Comparison of ENCODE assay signal across 1 cellular context in the genomic region with DNA sequence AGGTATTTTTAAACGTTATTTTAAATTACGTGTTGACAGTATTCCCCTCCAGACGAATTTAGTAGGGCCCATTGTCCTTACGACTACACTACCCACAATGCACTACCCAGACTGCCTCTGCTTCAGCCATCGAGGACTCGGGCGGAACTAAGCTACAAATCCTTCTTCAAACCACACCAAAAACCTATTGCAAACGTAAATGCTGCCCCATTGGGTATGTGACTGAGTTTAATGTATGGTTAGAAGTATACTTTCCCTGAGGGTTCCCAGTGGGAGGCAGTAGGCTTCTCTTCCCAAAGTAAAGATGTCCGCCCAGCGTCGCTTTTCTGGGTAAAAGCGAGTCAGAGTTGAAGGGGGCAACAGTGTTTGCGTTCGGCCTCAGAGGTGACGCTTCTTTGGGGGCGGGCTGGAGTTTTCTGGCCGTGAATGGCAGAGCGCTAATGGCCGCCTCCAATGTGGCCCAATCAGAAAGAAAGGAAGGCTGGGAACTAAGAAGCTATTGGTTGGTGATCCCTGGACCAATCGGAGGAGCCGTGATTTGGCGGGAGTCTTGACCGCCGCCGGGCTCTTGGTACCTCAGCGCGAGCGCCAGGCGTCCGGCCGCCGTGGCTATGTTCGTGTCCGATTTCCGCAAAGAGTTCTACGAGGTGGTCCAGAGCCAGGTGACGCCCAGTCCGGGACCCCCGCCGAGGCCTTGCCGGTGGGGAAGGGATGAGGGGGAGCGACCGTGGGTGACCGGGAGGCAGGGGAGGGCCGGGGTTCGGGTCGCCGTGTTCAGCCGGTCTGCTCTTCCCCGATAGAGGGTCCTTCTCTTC.
TF ChIP-seq lines count a peak whose summit lies in the region.

A gene with protein sequence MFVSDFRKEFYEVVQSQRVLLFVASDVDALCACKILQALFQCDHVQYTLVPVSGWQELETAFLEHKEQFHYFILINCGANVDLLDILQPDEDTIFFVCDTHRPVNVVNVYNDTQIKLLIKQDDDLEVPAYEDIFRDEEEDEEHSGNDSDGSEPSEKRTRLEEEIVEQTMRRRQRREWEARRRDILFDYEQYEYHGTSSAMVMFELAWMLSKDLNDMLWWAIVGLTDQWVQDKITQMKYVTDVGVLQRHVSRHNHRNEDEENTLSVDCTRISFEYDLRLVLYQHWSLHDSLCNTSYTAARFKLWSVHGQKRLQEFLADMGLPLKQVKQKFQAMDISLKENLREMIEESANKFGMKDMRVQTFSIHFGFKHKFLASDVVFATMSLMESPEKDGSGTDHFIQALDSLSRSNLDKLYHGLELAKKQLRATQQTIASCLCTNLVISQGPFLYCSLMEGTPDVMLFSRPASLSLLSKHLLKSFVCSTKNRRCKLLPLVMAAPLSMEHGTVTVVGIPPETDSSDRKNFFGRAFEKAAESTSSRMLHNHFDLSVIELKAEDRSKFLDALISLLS (plus strand): TSS at position 563 of the 815 bp plus-strand sequence. CDS start 49 bp downstream, at position 612.

TF ChIP-seq in K562, 482 proteins besides CTCF, POLR2A, EP300 and RAD21 (continued from another document and continues in another):
- no peak for TF ChIP-seq ZNF280A (IDR thresholded peaks at IDR 0.05; ENCODE audit: low read depth, partially characterized antibody)
- peak; percentile 100 for TF ChIP-seq SAP30 (IDR thresholded peaks at IDR 0.05; ENCODE audit: borderline replicate concordance, insufficient read depth, low read depth, low read length, poor library complexity, severe bottlenecking)
- peak; percentile 82; the same call in 1 of the 2 replicates for TF ChIP-seq PHTF2 (CRISPR knock-in tag; IDR thresholded peaks at IDR 0.05)
- peak; percentile 41; the same call in 1 of the 2 replicates for TF ChIP-seq THAP12 (CRISPR knock-in tag; IDR thresholded peaks at IDR 0.05)
- no peak for TF ChIP-seq KHSRP (IDR thresholded peaks at IDR 0.05)
- no peak for TF ChIP-seq ZNF699 (CRISPR knock-in tag; IDR thresholded peaks at IDR 0.05; ENCODE audit: insufficient replicate concordance)
- TF ChIP-seq HDAC1 (IDR thresholded peaks at IDR 0.05), result no peak
- TF ChIP-seq ZNF764 (CRISPR knock-in tag; IDR thresholded peaks at IDR 0.05; ENCODE audit: low read depth), result peak; percentile 64
- TF ChIP-seq, protein P1, sequence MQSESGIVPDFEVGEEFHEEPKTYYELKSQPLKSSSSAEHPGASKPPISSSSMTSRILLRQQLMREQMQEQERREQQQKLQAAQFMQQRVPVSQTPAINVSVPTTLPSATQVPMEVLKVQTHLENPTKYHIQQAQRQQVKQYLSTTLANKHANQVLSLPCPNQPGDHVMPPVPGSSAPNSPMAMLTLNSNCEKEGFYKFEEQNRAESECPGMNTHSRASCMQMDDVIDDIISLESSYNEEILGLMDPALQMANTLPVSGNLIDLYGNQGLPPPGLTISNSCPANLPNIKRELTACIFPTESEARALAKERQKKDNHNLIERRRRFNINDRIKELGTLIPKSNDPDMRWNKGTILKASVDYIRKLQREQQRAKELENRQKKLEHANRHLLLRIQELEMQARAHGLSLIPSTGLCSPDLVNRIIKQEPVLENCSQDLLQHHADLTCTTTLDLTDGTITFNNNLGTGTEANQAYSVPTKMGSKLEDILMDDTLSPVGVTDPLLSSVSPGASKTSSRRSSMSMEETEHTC (IDR thresholded peaks at IDR 0.05), result no peak
- peak; percentile 85; the same call in 1 of the 2 replicates for TF ChIP-seq RREB1 (CRISPR knock-in tag; IDR thresholded peaks at IDR 0.05)
- TF ChIP-seq CBFA2T2 (conservative IDR thresholded peaks at IDR 0.05), result no peak
- no peak for TF ChIP-seq ZNF551 (CRISPR knock-in tag; IDR thresholded peaks at IDR 0.05)
- TF ChIP-seq NFRKB (IDR thresholded peaks at IDR 0.05; ENCODE audit: low read depth), result no peak
- no peak for TF ChIP-seq ZNF146 (CRISPR knock-in tag; IDR thresholded peaks at IDR 0.05; ENCODE audit: unreplicated experiment)
- TF ChIP-seq ZNF584 (CRISPR knock-in tag; IDR thresholded peaks at IDR 0.05; ENCODE audit: low read depth), result no peak
- no peak for TF ChIP-seq GABPA (tag; conservative IDR thresholded peaks at IDR 0.05; ENCODE audit: low read depth)
- no peak for TF ChIP-seq ZZZ3 (IDR thresholded peaks at IDR 0.05)
- peak; percentile 84 for TF ChIP-seq TCFL5 (CRISPR knock-in tag; conservative IDR thresholded peaks at IDR 0.05)
- no peak for TF ChIP-seq ARID2 (IDR thresholded peaks at IDR 0.05)
- no peak for TF ChIP-seq NR1H2 (CRISPR knock-in tag; IDR thresholded peaks at IDR 0.05)
- TF ChIP-seq, protein P2, sequence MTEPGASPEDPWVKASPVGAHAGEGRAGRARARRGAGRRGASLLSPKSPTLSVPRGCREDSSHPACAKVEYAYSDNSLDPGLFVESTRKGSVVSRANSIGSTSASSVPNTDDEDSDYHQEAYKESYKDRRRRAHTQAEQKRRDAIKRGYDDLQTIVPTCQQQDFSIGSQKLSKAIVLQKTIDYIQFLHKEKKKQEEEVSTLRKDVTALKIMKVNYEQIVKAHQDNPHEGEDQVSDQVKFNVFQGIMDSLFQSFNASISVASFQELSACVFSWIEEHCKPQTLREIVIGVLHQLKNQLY (CRISPR knock-in tag; conservative IDR thresholded peaks at IDR 0.05), result peak in 1 of 2 experiments; percentile 95; a peak in 3 of 4 replicates
- TF ChIP-seq SMAD4 (CRISPR knock-in tag; conservative IDR thresholded peaks at IDR 0.05), result peak; percentile 97
- TF ChIP-seq E2F3 (CRISPR knock-in tag; IDR thresholded peaks at IDR 0.05), result peak; percentile 98
- TF ChIP-seq, protein P3, sequence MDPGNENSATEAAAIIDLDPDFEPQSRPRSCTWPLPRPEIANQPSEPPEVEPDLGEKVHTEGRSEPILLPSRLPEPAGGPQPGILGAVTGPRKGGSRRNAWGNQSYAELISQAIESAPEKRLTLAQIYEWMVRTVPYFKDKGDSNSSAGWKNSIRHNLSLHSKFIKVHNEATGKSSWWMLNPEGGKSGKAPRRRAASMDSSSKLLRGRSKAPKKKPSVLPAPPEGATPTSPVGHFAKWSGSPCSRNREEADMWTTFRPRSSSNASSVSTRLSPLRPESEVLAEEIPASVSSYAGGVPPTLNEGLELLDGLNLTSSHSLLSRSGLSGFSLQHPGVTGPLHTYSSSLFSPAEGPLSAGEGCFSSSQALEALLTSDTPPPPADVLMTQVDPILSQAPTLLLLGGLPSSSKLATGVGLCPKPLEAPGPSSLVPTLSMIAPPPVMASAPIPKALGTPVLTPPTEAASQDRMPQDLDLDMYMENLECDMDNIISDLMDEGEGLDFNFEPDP (CRISPR knock-in tag; IDR thresholded peaks at IDR 0.05), result peak; percentile 91; the same call in 1 of the 2 replicates
